In the genomic region with DNA sequence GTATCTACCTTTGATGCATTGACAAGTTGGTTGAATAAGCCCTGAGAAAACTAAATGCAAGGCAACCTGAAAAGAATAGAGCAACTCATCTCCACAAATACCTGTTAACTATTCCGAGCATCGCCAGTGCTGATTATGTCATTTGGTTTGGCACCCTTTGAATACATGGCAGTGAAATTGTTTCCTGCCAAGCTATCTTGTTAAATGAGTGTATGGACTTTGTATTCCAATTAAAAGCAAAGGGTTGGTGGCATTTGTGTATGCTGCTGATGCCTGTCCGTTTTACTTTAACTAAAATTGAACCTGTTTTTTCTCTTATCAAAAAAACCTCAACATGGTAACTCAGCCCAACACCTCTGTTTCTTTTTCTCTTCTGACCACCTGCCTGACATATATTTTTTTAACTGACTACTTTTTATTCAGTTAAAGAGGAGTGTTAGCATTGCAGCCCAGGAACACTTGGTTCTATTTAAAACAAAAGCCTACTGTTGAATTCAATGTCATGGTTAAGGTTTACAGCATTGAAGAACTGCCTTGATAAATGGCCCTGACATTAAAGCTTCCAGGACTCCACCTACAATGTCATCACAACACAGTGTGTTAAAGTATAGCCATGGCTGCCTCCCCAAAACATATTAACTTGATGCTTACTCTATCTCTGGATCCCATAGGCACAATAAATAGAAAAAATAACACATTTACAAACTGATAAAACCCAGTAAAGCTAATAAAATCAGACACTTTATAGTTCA, we compare ENCODE assay signal across 26 cellular contexts.
"Had no signal": no experiment of that assay in that cellular context is flagged by ENCODE, and none has a peak within 500 bp of the region (broad histone marks: within the 10 kb centered on the region; RNA-seq: fewer than 3 reads in every experiment).

No MANE protein-coding gene starts in this region.

- H3K4me3 Mint-ChIP-seq: effector memory CD8-positive, alpha-beta T cell; immature natural killer cell; memory B cell; naive thymus-derived CD4-positive, alpha-beta T cell; nephron; stimulated activated naive CD8-positive, alpha-beta T cell treated with anti-CD3 and anti-CD28 coated beads, Interleukin-15, amount 100 ng/mL, for 72 hours had no signal

- H3K27me3 ChIP-seq: esophagus squamous epithelium, ovary, right lobe of liver, suprapubic skin, vagina had no signal

- H3K36me3 ChIP-seq: esophagus squamous epithelium, ovary, right lobe of liver, suprapubic skin, vagina had no signal

- H3K9me3 Mint-ChIP-seq: nephron had no signal

- H3K9me3 ChIP-seq: esophagus squamous epithelium, ovary, right lobe of liver, suprapubic skin, vagina had no signal

- H3K4me1 Mint-ChIP-seq: immature natural killer cell; memory B cell; naive thymus-derived CD4-positive, alpha-beta T cell; nephron; stimulated activated naive CD8-positive, alpha-beta T cell treated with anti-CD3 and anti-CD28 coated beads, Interleukin-15, amount 100 ng/mL, for 72 hours had no signal

- H3K27ac Mint-ChIP-seq: effector memory CD8-positive, alpha-beta T cell; immature natural killer cell; memory B cell; naive thymus-derived CD4-positive, alpha-beta T cell; nephron; stimulated activated naive CD8-positive, alpha-beta T cell treated with anti-CD3 and anti-CD28 coated beads, Interleukin-15, amount 100 ng/mL, for 72 hours had no signal

- ATAC-seq: effector memory CD8-positive, alpha-beta T cell; left lobe of liver; naive thymus-derived CD4-positive, alpha-beta T cell; right lobe of liver; stimulated activated naive CD8-positive, alpha-beta T cell treated with anti-CD3 and anti-CD28 coated beads, Interleukin-15, amount 100 ng/mL, for 72 hours had no signal

- H3K4me1 ChIP-seq: esophagus squamous epithelium, right lobe of liver, suprapubic skin, vagina had no signal

- H3K36me3 Mint-ChIP-seq: immature natural killer cell; memory B cell; naive thymus-derived CD4-positive, alpha-beta T cell had no signal

- H3K27me3 Mint-ChIP-seq: effector memory CD8-positive, alpha-beta T cell; memory B cell; naive thymus-derived CD4-positive, alpha-beta T cell; stimulated activated naive CD8-positive, alpha-beta T cell treated with anti-CD3 and anti-CD28 coated beads, Interleukin-15, amount 100 ng/mL, for 72 hours had no signal

- H3K4me3 ChIP-seq: esophagus squamous epithelium, lung, ovary, right lobe of liver, suprapubic skin, vagina had no signal

- DNase-seq: cortex of kidney; effector memory CD8-positive, alpha-beta T cell; erythroblast; esophagus squamous epithelium; foreskin melanocyte; hypothalamus; immature natural killer cell; islet precursor cell; kidney glomerular epithelial cell; naive thymus-derived CD4-positive, alpha-beta T cell; nucleus accumbens; ovary; right lobe of liver; small intestine; stimulated activated CD4-positive, alpha-beta T cell treated with anti-CD3 and anti-CD28 coated beads, Interleukin-15, amount 100 ng/mL, for 24 hours; stimulated activated CD4-positive, alpha-beta T cell treated with anti-CD3 and anti-CD28 coated beads, Interleukin-2, amount 100 ng/mL, for 48 hours; stimulated activated CD8-positive, alpha-beta memory T cell treated with anti-CD3 and anti-CD28 coated beads, Interleukin-4, amount 100 ng/mL, for 48 hours; stimulated activated naive CD4-positive, alpha-beta T cell; stimulated activated naive CD8-positive, alpha-beta T cell treated with anti-CD3 and anti-CD28 coated beads, Interleukin-15, amount 100 ng/mL, for 72 hours; trophoblast cell had no signal

- H3K27ac ChIP-seq: esophagus squamous epithelium, ovary, right lobe of liver, suprapubic skin, vagina had no signal
